In the genomic region with DNA sequence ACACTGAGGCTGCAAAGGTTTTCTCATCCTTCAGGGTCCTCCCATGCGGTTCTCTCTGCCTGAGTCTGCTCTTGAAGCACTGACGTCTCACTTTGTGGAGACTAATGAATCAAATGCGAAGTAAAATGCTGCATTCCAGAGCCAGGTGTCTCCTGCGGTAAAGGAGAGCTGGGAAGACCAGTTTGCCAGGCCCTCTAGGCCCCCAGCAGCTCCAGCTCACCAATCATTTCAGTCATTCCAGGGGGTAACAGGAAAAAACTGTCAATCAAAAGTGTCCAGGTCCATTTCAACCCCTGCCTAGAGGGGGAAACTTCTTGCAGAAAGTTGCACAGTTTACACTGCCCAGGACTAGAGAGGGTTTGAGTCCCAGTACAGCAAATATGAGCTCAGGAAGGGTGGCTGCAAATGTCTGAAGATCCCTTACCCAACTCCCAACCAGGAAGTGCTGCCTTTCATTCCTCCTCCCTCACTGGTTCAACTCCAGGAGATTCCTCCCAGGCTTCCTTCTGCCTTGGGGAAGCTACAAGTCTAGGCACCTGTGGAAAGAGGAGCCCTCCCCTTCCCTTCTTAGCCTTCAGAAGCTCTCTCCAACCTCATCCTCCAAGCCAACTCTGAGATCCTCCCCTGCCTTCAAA, we compare ENCODE assay signal across 11 cellular contexts. TPM values are rescaled to one million over a fixed set of nuclear protein-coding genes. Genes with fewer than 3 reads are reported as not detected.
DNase-seq lines count a peak whose midpoint lies in the region; ATAC-seq and TF ChIP-seq lines count a peak whose summit lies in the region.
"Had no signal": no experiment of that assay in that cellular context is flagged by ENCODE, and none has a peak within 500 bp of the region (broad histone marks: within the 10 kb centered on the region; RNA-seq: fewer than 3 reads in every experiment).

No MANE protein-coding gene starts in this region.

- no peak for DNase-seq in activated naive CD8-positive, alpha-beta T cell treated with anti-CD3 and anti-CD28 coated beads, Interleukin-2, amount 50 U/mL, for 24 hours
- DNase-seq in NT2/D1 (ENCODE audit: low read depth, low spot score): no peak
- peak; percentile 51 to 78 for DNase-seq in foreskin keratinocyte
- no peak for DNase-seq in smooth muscle cell (lab: John Stamatoyannopoulos, UW; ENCODE audit: unreplicated experiment)
- no peak for DNase-seq in mucosa of gallbladder (ENCODE audit: low spot score)
- DNase-seq: esophagus squamous epithelium had no signal

- H3K4me2 ChIP-seq in smooth muscle cell: no peak overlapping the region

- ATAC-seq in activated naive CD8-positive, alpha-beta T cell treated with anti-CD3 and anti-CD28 coated beads, Interleukin-2, amount 50 U/mL, for 24 hours: no peak
- peak; percentile 8 for ATAC-seq in foreskin keratinocyte
- ATAC-seq in GM19035 (IDR thresholded peaks at IDR 0.05; ENCODE audit: unreplicated experiment): no peak
- ATAC-seq in GM21786 (IDR thresholded peaks at IDR 0.05; ENCODE audit: unreplicated experiment): no peak

- peak overlapping the region; percentile 18 for H3K4me3 Mint-ChIP-seq in activated naive CD8-positive, alpha-beta T cell
- no peak overlapping the region for H3K4me3 Mint-ChIP-seq in activated naive CD8-positive, alpha-beta T cell treated with anti-CD3 and anti-CD28 coated beads, Interleukin-2, amount 50 U/mL, for 24 hours

- H3F3A ChIP-seq in smooth muscle cell (ENCODE audit: low read depth): peaks cover 22% of the 10 kb centered on the region

- H3K9ac ChIP-seq in NT2/D1 (ENCODE audit: insufficient read length, low read depth) (peak overlapping the region; percentile 6), smooth muscle cell (ENCODE audit: low read depth) (no peak overlapping the region)

- H3K4me1 ChIP-seq in NT2/D1 (ENCODE audit: insufficient read depth, insufficient read length) (peaks cover 34% of the 10 kb centered on the region), foreskin keratinocyte (peaks cover 5% of the 10 kb centered on the region), smooth muscle cell (ENCODE audit: low read depth) (peaks cover 13% of the 10 kb centered on the region)

- peaks cover 3% of the 10 kb centered on the region for H3K36me3 Mint-ChIP-seq in activated naive CD8-positive, alpha-beta T cell
- H3K36me3 Mint-ChIP-seq in activated naive CD8-positive, alpha-beta T cell treated with anti-CD3 and anti-CD28 coated beads, Interleukin-2, amount 50 U/mL, for 24 hours (ENCODE audit: low read depth): no peaks in the 10 kb centered on the region

- no peak for TF ChIP-seq CTCF in foreskin keratinocyte (conservative IDR thresholded peaks at IDR 0.05)
- TF ChIP-seq CTCF in smooth muscle cell (IDR thresholded peaks at IDR 0.05; ENCODE audit: borderline replicate concordance, insufficient read depth, poor library complexity, severe bottlenecking): no peak

- WGBS in smooth muscle cell (ENCODE audit: low lambda C conversion rate): 52% methylated on average over 4 of the region's 4 CpGs

- H3K27me3 ChIP-seq in NT2/D1 (ENCODE audit: insufficient read depth, insufficient read length): peaks cover 47% of the 10 kb centered on the region
- H3K27me3 ChIP-seq in foreskin keratinocyte: peaks cover 44% of the 10 kb centered on the region
- H3K27me3 ChIP-seq in smooth muscle cell (ENCODE audit: low read depth): peaks cover 41% of the 10 kb centered on the region

- H4K20me1 ChIP-seq in smooth muscle cell (ENCODE audit: low read depth): peaks cover 68% of the 10 kb centered on the region

- H3K27me3 Mint-ChIP-seq in activated naive CD8-positive, alpha-beta T cell: peaks cover 35% of the 10 kb centered on the region
- H3K27me3 Mint-ChIP-seq in activated naive CD8-positive, alpha-beta T cell treated with anti-CD3 and anti-CD28 coated beads, Interleukin-2, amount 50 U/mL, for 24 hours: peaks cover 45% of the 10 kb centered on the region

- H3K9me3 ChIP-seq in NT2/D1 (ENCODE audit: insufficient read depth, low read length) (no peaks in the 10 kb centered on the region), smooth muscle cell (replicated peaks; ENCODE audit: low read depth) (no peaks in the 10 kb centered on the region)
- H3K9me3 ChIP-seq: esophagus squamous epithelium, ovary had no signal

- H2AFZ ChIP-seq in smooth muscle cell (ENCODE audit: low read depth): no peak overlapping the region

- H3K4me1 Mint-ChIP-seq in activated naive CD8-positive, alpha-beta T cell (ENCODE audit: low read depth): peaks cover 31% of the 10 kb centered on the region
- peaks cover 29% of the 10 kb centered on the region for H3K4me1 Mint-ChIP-seq in activated naive CD8-positive, alpha-beta T cell treated with anti-CD3 and anti-CD28 coated beads, Interleukin-2, amount 50 U/mL, for 24 hours

- H3K36me3 ChIP-seq in NT2/D1 (ENCODE audit: insufficient read depth, insufficient read length, low read length) (peaks cover 48% of the 10 kb centered on the region), smooth muscle cell (ENCODE audit: low read depth) (no peaks in the 10 kb centered on the region)
- H3K36me3 ChIP-seq: ovary had no signal

- H3K27ac Mint-ChIP-seq in activated naive CD8-positive, alpha-beta T cell: no peak overlapping the region
- no peak overlapping the region for H3K27ac Mint-ChIP-seq in activated naive CD8-positive, alpha-beta T cell treated with anti-CD3 and anti-CD28 coated beads, Interleukin-2, amount 50 U/mL, for 24 hours

- H3K27ac ChIP-seq in foreskin keratinocyte (no peak overlapping the region), smooth muscle cell (ENCODE audit: low read depth) (peak overlapping the region; percentile 58)
- H3K27ac ChIP-seq: cardiac muscle cell, esophagus squamous epithelium, ovary had no signal

- no peaks in the 10 kb centered on the region for H3K9me3 Mint-ChIP-seq in activated naive CD8-positive, alpha-beta T cell (ENCODE audit: low read depth)
- H3K9me3 Mint-ChIP-seq in activated naive CD8-positive, alpha-beta T cell treated with anti-CD3 and anti-CD28 coated beads, Interleukin-2, amount 50 U/mL, for 24 hours: no peaks in the 10 kb centered on the region

- no peaks in the 10 kb centered on the region for H3K79me2 ChIP-seq in smooth muscle cell (ENCODE audit: low read depth)

- H3K4me3 ChIP-seq in NT2/D1 (ENCODE audit: insufficient read length, low read depth) (no peak overlapping the region), smooth muscle cell (no peak overlapping the region)
- H3K4me3 ChIP-seq: cardiac muscle cell, esophagus squamous epithelium, ovary had no signal

RNA-seq across cellular contexts. Expression of a gene that starts 2.7 kb away (rescaled TPM):
- total RNA-seq in foreskin keratinocyte (1.2 and 1.3 TPM in 2 replicates), smooth muscle cell (1.6 and 3.9 TPM in 2 replicates), mucosa of gallbladder (0.83 TPM)
- polyA plus RNA-seq in foreskin keratinocyte (2.9 and 3.3 TPM in 2 replicates), smooth muscle cell (8.5 and 10.7 TPM in 2 replicates)

RNA-seq across cellular contexts. Expression of a gene that starts 15.6 kb away (rescaled TPM):
- total RNA-seq in foreskin keratinocyte: 200 and 237 TPM in 2 replicates
- polyA plus RNA-seq in foreskin keratinocyte: 188 and 221 TPM in 2 replicates
- total RNA-seq in smooth muscle cell: 82.1 and 117 TPM in 2 replicates
- polyA plus RNA-seq in smooth muscle cell: 107 TPM in 2 replicates
- total RNA-seq in mucosa of gallbladder: 65.1 TPM

RNA-seq across cellular contexts. Expression of a gene that starts 37.1 kb away (rescaled TPM):
- total RNA-seq in foreskin keratinocyte (0.46 and 0.48 TPM in 2 replicates), smooth muscle cell (1.4 TPM in 1 of 2 replicates, not detected in the other), mucosa of gallbladder (3.6 TPM)
- polyA plus RNA-seq in foreskin keratinocyte (0.71 and 0.85 TPM in 2 replicates), smooth muscle cell (not detected in 2 replicates)

Comparison
In these comparisons a context has a peak if more than half of its experiments do, and no peak if none do; other contexts are left out.
1. DNase-seq: peak in foreskin keratinocyte (2 of 2); none in activated naive CD8-positive, alpha-beta T cell treated with anti-CD3 and anti-CD28 coated beads, Interleukin-2, amount 50 U/mL, for 24 hours (single experiment), NT2/D1 (single experiment), smooth muscle cell (single experiment) and mucosa of gallbladder (single experiment).